ENCODE assay signal across 1 cellular context in genomic region chr1:37485902-37486679, GRCh38.
TF ChIP-seq lines count a peak whose summit lies in the region.

No MANE protein-coding gene starts in this region.

TF ChIP-seq in WTC11, 78 proteins besides CTCF, POLR2A, EP300 and RAD21 (continued from another document):
- TF ChIP-seq, protein P1, sequence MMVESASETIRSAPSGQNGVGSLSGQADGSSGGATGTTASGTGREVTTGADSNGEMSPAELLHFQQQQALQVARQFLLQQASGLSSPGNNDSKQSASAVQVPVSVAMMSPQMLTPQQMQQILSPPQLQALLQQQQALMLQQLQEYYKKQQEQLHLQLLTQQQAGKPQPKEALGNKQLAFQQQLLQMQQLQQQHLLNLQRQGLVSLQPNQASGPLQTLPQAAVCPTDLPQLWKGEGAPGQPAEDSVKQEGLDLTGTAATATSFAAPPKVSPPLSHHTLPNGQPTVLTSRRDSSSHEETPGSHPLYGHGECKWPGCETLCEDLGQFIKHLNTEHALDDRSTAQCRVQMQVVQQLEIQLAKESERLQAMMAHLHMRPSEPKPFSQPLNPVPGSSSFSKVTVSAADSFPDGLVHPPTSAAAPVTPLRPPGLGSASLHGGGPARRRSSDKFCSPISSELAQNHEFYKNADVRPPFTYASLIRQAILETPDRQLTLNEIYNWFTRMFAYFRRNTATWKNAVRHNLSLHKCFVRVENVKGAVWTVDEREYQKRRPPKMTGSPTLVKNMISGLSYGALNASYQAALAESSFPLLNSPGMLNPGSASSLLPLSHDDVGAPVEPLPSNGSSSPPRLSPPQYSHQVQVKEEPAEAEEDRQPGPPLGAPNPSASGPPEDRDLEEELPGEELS (CRISPR knock-in tag; IDR thresholded peaks at IDR 0.05), result no peak
- TF ChIP-seq NFYB (CRISPR knock-in tag; conservative IDR thresholded peaks at IDR 0.05; ENCODE audit: low read depth) (no peak), GABPB1 (CRISPR knock-in tag; IDR thresholded peaks at IDR 0.05) (no peak), ELF4 (CRISPR knock-in tag; IDR thresholded peaks at IDR 0.05; ENCODE audit: low read depth) (no peak)
